ENCODE assay signal across 19 cellular contexts in genomic region chr5:58069846-58070245, GRCh38.
DNase-seq lines count a peak whose midpoint lies in the region; ATAC-seq, FAIRE-seq and TF ChIP-seq lines count a peak whose summit lies in the region.
"Had no signal": no experiment of that assay in that cellular context is flagged by ENCODE, and none has a peak within 500 bp of the region (broad histone marks: within the 10 kb centered on the region; RNA-seq: fewer than 3 reads in every experiment).

No MANE protein-coding gene starts in this region.

- H3K27me3 ChIP-seq in Panc1 (ENCODE audit: control insufficient read depth, insufficient read depth, low read length) (no peaks in the 10 kb centered on the region), ovary (no peaks in the 10 kb centered on the region)
- H3K27me3 ChIP-seq: BLaER1 treated with 17β-estradiol and CSF1 and Interleukin-3, amounts not matched to agents 10 nM and 100 nM; SJCRH30 had no signal

- POLR2A ChIA-PET in Panc1 (lab: Charles Lee), result no interaction called here

- H3K27ac ChIP-seq in Panc1 (ENCODE audit: low read length) (peak overlapping the region; percentile 90; the same call in 1 of the 2 replicates), ovary (no peak overlapping the region)
- H3K27ac ChIP-seq: BLaER1 treated with 17β-estradiol and CSF1 and Interleukin-3, amounts not matched to agents 10 nM and 100 nM; SJCRH30 had no signal

- TF ChIP-seq CTCF in Panc1 (IDR thresholded peaks at IDR 0.05) (no peak), ovary (IDR thresholded peaks at IDR 0.05) (no peak)

- ATAC-seq in Panc1 (no peak), left colon (peak; percentile 85)
- ATAC-seq: GM12878, HepG2 had no signal

- no peaks in the 10 kb centered on the region for H3K36me3 ChIP-seq in Panc1 (ENCODE audit: control insufficient read depth, insufficient read depth, low read length)
- no peaks in the 10 kb centered on the region for H3K36me3 ChIP-seq in ovary
- H3K36me3 ChIP-seq: BLaER1 treated with 17β-estradiol and CSF1 and Interleukin-3, amounts not matched to agents 10 nM and 100 nM; SJCRH30 had no signal

- H3K4me1 ChIP-seq in Panc1 (ENCODE audit: control insufficient read depth, insufficient read depth, low read length) (peaks cover 35% of the 10 kb centered on the region), ovary (ENCODE audit: insufficient read depth) (no peaks in the 10 kb centered on the region)

- in situ Hi-C loops in Panc1 (cut with HindIII; ENCODE audit: low pct_unique_long_range_greater_than_20kb, low sequenced_read_pairs), result no loop called here

- no TSS peak for BruUV-seq in Panc1 (replicated peaks; lab: Mats Ljungman, UMichigan)

- peak; percentile 3 for DNase-seq in COLO668 (lab: John Stamatoyannopoulos, UW; ENCODE audit: unreplicated experiment)
- peak; percentile 83 for DNase-seq in HT-29 (ENCODE audit: low spot score)
- DNase-seq in Panc1 (ENCODE audit: low read depth, low spot score), result no peak
- DNase-seq in left colon, result peak in 1 of 2 donors; percentile 29
- DNase-seq in GM19239 (ENCODE audit: insufficient read length, low spot score), result no peak
- DNase-seq in AG20443 (ENCODE audit: low spot score), result no peak
- DNase-seq in ovary, result no peak
- no peak for DNase-seq in NCI-H2081 treated with DMSO at 0.1 percent for 48 hours (lab: John Stamatoyannopoulos, UW)
- DNase-seq: DMS79, H7, NCI-H1105 treated with DMSO at 0.1 percent for 48 hours, NCI-H2029 treated with DMSO at 0.1 percent for 48 hours, NCI-H2227 treated with DMSO at 0.1 percent for 48 hours, NCI-H526, SJCRH30 had no signal

- intact Hi-C loops in Panc1 (cut with micrococcal nuclease; ENCODE audit: unreplicated experiment), result loop anchor here (10.0 kb wide), 1 partner anchor 115 kb away; no protein-coding TSS in a partner anchor
- intact Hi-C loops in left colon (cut with DNase I, micrococcal nuclease), result no loop called here
- intact Hi-C loops in ovary (cut with DNase I), result no loop called here

- TF ChIP-seq POLR2A in ovary (IDR thresholded peaks at IDR 0.05), result no peak

- WGBS in ovary, 3 donors, result 87 to 92% (median 90%) methylated on average over 4 of the region's 4 CpGs

- CTCF ChIA-PET in Panc1 (lab: Charles Lee), result interaction anchor here (0.7 kb wide), 1 partner anchor 253 kb away, joined by 4 read pairs; no protein-coding TSS in a partner anchor

- no peaks in the 10 kb centered on the region for H3K9me3 ChIP-seq in Panc1 (ENCODE audit: control insufficient read depth, insufficient read depth, low read depth, low read length)
- H3K9me3 ChIP-seq in ovary, result no peaks in the 10 kb centered on the region
- H3K9me3 ChIP-seq: SJCRH30 had no signal

- H3K4me3 ChIP-seq in Panc1 (ENCODE audit: low read depth in 2 of 2, low read length in 2 of 2), result no peak overlapping the region
- H3K4me3 ChIP-seq in ovary, result no peak overlapping the region
- H3K4me3 ChIP-seq: BLaER1 treated with 17β-estradiol and CSF1 and Interleukin-3, amounts not matched to agents 10 nM and 100 nM; GM12878; SJCRH30 had no signal

- no peak for TF ChIP-seq EP300 in ovary (IDR thresholded peaks at IDR 0.05)

- FAIRE-seq in GM19239 (lab: Jason Lieb, UNC), result no peak
- FAIRE-seq: GM12878, GM18507, HepG2 had no signal

Comparison
In these comparisons a context has a peak if more than half of its experiments do, and no peak if none do; other contexts are left out.
1. DNase-seq: peak in COLO668 (single experiment) and HT-29 (single experiment); none in Panc1 (single experiment), GM19239 (single experiment), AG20443 (single experiment), ovary (0 of 5) and NCI-H2081 treated with DMSO at 0.1 percent for 48 hours (single experiment).